In genomic region chr5:75348241-75348640, GRCh38 we compare ENCODE assay signal across 28 cellular contexts. TPM values are rescaled to one million over a fixed set of nuclear protein-coding genes. Genes with fewer than 3 reads are reported as not detected.
DNase-seq lines count a peak whose midpoint lies in the region; ATAC-seq, FAIRE-seq and TF ChIP-seq lines count a peak whose summit lies in the region.
"Had no signal": no experiment of that assay in that cellular context is flagged by ENCODE, and none has a peak within 500 bp of the region (broad histone marks: within the 10 kb centered on the region; RNA-seq: fewer than 3 reads in every experiment).

No MANE protein-coding gene starts in this region.

- dilution Hi-C loops in IMR-90 (cut with HindIII; ENCODE audit: low sequenced_read_pairs, unreplicated experiment) = no loop called here

- H2AK5ac ChIP-seq in IMR-90 (ENCODE audit: low read depth, low read length) = no peak overlapping the region
- H2AK5ac ChIP-seq in mesenchymal stem cell (ENCODE audit: low read length, severe bottlenecking) = no peak overlapping the region

- H3K79me1 ChIP-seq in IMR-90 (ENCODE audit: low read depth in 1 of 2, low read length in 2 of 2) (peaks cover 3 to 9% of the 10 kb centered on the region in 2 experiments; a peak in 2 of 4 replicates), mesenchymal stem cell (replicated peaks; ENCODE audit: low read length, poor library complexity, severe bottlenecking) (no peaks in the 10 kb centered on the region)

- H3K14ac ChIP-seq in IMR-90 (replicated peaks; ENCODE audit: low read depth, low read length) (no peak overlapping the region), mesenchymal stem cell (ENCODE audit: low read length in 2 of 2) (no peak overlapping the region)

- no peak overlapping the region for H3K27ac ChIP-seq in IMR-90 (ENCODE audit: insufficient read depth, low read length)
- H3K27ac ChIP-seq in mesenchymal stem cell (ENCODE audit: low read length, poor library complexity, severe bottlenecking) = peak overlapping the region; percentile 69
- H3K27ac ChIP-seq in right lobe of liver = no peak overlapping the region
- H3K27ac ChIP-seq: adrenal gland, GM23248, ovary, right atrium auricular region, SJCRH30, thoracic aorta, uterus had no signal

- WGBS in IMR-90 (ENCODE audit: extremely low coverage in 2 of 2, insufficient read length in 1 of 2), 2 experiments = no CpG with 5 or more reads among the region's 3 CpGs
- WGBS in mesenchymal stem cell = 93% methylated on average over 2 of the region's 3 CpGs
- WGBS in right lobe of liver (ENCODE audit: insufficient coverage, low coverage, low lambda C conversion rate, missing lambda C conversion rate) = 95% methylated on average over 3 of the region's 3 CpGs

- no peak overlapping the region for H3K56ac ChIP-seq in IMR-90 (ENCODE audit: extremely low read depth, insufficient read depth, low read length)

- H3K4me1 Mint-ChIP-seq in chondrocyte (ENCODE audit: low read depth) = peaks cover 9% of the 10 kb centered on the region

- CTCF ChIA-PET in IMR-90 (lab: Yijun Ruan, JAX) (no interaction called here), HEK293T (lab: Yijun Ruan, JAX) (no interaction called here)

- H3K4me3 ChIP-seq in IMR-90 (ENCODE audit: insufficient read depth, low read depth, low read length) = no peak overlapping the region
- H3K4me3 ChIP-seq in mesenchymal stem cell (ENCODE audit: insufficient read depth in 1 of 2, low read depth in 1 of 2, low read length in 2 of 2) = no peak overlapping the region
- H3K4me3 ChIP-seq in right lobe of liver = no peak overlapping the region
- H3K4me3 ChIP-seq: adrenal gland, GM23248, ovary, right atrium auricular region, SJCRH30, thoracic aorta, uterus had no signal

- H4K8ac ChIP-seq in IMR-90 (ENCODE audit: low read depth in 2 of 2, low read length in 2 of 2) = no peak overlapping the region
- no peak overlapping the region for H4K8ac ChIP-seq in mesenchymal stem cell (ENCODE audit: low read length)

- H3K23ac ChIP-seq in IMR-90 (ENCODE audit: low read depth, low read length) = no peak overlapping the region
- H3K23ac ChIP-seq in mesenchymal stem cell (ENCODE audit: low read length in 2 of 2) = no peak overlapping the region

- no peak for ATAC-seq in IMR-90 (ENCODE audit: low read depth)
- no peak for ATAC-seq in right lobe of liver
- ATAC-seq: left colon; naive thymus-derived CD8-positive, alpha-beta T cell; Panc1; stimulated activated naive CD8-positive, alpha-beta T cell treated with anti-CD3 and anti-CD28 coated beads, Interleukin-15, Interleukin-2, amounts not matched to agents 100 U/mL and 50 U/mL, for 24 hours had no signal

- H2AFZ ChIP-seq in IMR-90 (replicated peaks; ENCODE audit: low read length, poor library complexity) (no peak overlapping the region), mesenchymal stem cell (ENCODE audit: low read depth, low read length) (no peak overlapping the region)
- H2AFZ ChIP-seq: GM23248 had no signal

- no peak overlapping the region for H3K9ac ChIP-seq in IMR-90 (ENCODE audit: low read depth, low read length)
- H3K9ac ChIP-seq in mesenchymal stem cell (ENCODE audit: low read length) = no peak overlapping the region
- H3K9ac ChIP-seq: GM23248 had no signal

- H3K27me3 ChIP-seq in IMR-90 (ENCODE audit: control insufficient read depth, insufficient read depth, low read length) (no peaks in the 10 kb centered on the region), mesenchymal stem cell (ENCODE audit: control insufficient read depth in 1 of 2, insufficient read depth in 1 of 2, low read length in 2 of 2) (no peaks in the 10 kb centered on the region), right lobe of liver (no peaks in the 10 kb centered on the region)
- H3K27me3 ChIP-seq: adrenal gland, ovary, right atrium auricular region, SJCRH30, uterus had no signal

- H3K9me3 ChIP-seq in IMR-90 (ENCODE audit: control insufficient read depth, insufficient read depth, low read length) = no peaks in the 10 kb centered on the region
- H3K9me3 ChIP-seq in mesenchymal stem cell (ENCODE audit: control insufficient read depth, low read length) = no peaks in the 10 kb centered on the region
- no peaks in the 10 kb centered on the region for H3K9me3 ChIP-seq in right lobe of liver
- H3K9me3 ChIP-seq: adrenal gland, Caco-2, ovary, right atrium auricular region, SJCRH30, thoracic aorta, uterus had no signal

- H2BK20ac ChIP-seq in IMR-90 (ENCODE audit: low read depth, low read length) = 0 out of 2 replicates have a peak overlapping the region, but pooled peaks have one; percentile 35

- no peak for TF ChIP-seq RAD21 in IMR-90 (IDR thresholded peaks at IDR 0.05; ENCODE audit: low read length)

- H3K36me3 Mint-ChIP-seq in chondrocyte (ENCODE audit: low read depth) = peaks cover 45% of the 10 kb centered on the region

- in situ Hi-C loops in IMR-90 (cut with MboI; ENCODE audit: low sequenced_read_pairs) = no loop called here

- H2BK120ac ChIP-seq in IMR-90 (ENCODE audit: low read depth, low read length) = no peak overlapping the region
- no peak overlapping the region for H2BK120ac ChIP-seq in mesenchymal stem cell (ENCODE audit: low read depth, low read length)

- H4K91ac ChIP-seq in IMR-90 (ENCODE audit: insufficient read depth, low read depth, low read length) (no peak overlapping the region), mesenchymal stem cell (ENCODE audit: low read length) (no peak overlapping the region)

- no TSS peak for BruUV-seq in IMR-90 (replicated peaks; lab: Mats Ljungman, UMichigan)

- H3K4me3 Mint-ChIP-seq in chondrocyte (ENCODE audit: unreplicated experiment) = no peak overlapping the region
- H3K4me3 Mint-ChIP-seq: activated T-cell treated with anti-CD3 and anti-CD28 coated beads, Interleukin-2, amount 50 U/mL, for 24 hours; naive thymus-derived CD8-positive, alpha-beta T cell had no signal

- H3K4me1 ChIP-seq in IMR-90 (ENCODE audit: control insufficient read depth, insufficient read depth, low read length) (no peaks in the 10 kb centered on the region), mesenchymal stem cell (ENCODE audit: control insufficient read depth, insufficient read depth, low read depth, low read length) (peaks cover 2% of the 10 kb centered on the region), right lobe of liver (no peaks in the 10 kb centered on the region)
- H3K4me1 ChIP-seq: adrenal gland, Caco-2, right atrium auricular region, SJCRH30, uterus had no signal

- H2BK5ac ChIP-seq in IMR-90 (ENCODE audit: low read depth, low read length, poor library complexity, severe bottlenecking) = peak overlapping the region; percentile 19
- H2BK5ac ChIP-seq in mesenchymal stem cell (ENCODE audit: low read depth, low read length, poor library complexity, severe bottlenecking) = no peak overlapping the region

- POLR2A ChIA-PET in IMR-90 (lab: Charles Lee; ENCODE audit: unreplicated experiment) = no interaction called here
- POLR2A ChIA-PET in HEK293T (lab: Yijun Ruan, JAX) = no interaction called here

- no peak for TF ChIP-seq POLR2A in IMR-90 (IDR thresholded peaks at IDR 0.05; ENCODE audit: low read depth, low read length)
- TF ChIP-seq POLR2A in right lobe of liver (IDR thresholded peaks at IDR 0.05) = no peak

- no peaks in the 10 kb centered on the region for H4K20me1 ChIP-seq in IMR-90 (ENCODE audit: insufficient read depth, low read length)

- H3K9me3 Mint-ChIP-seq in chondrocyte (ENCODE audit: low read depth) = no peaks in the 10 kb centered on the region
- H3K9me3 Mint-ChIP-seq: activated T-cell treated with anti-CD3 and anti-CD28 coated beads, Interleukin-2, amount 50 U/mL, for 24 hours; naive thymus-derived CD8-positive, alpha-beta T cell had no signal

- H2BK12ac ChIP-seq in mesenchymal stem cell (ENCODE audit: low read length in 2 of 2) = no peak overlapping the region

- FAIRE-seq in frontal cortex (lab: Jason Lieb, UNC) = no peak
- FAIRE-seq: TTC549 had no signal

- H4K5ac ChIP-seq in IMR-90 (ENCODE audit: low read depth, low read length) = no peak overlapping the region

- H3K36me3 ChIP-seq in IMR-90 (ENCODE audit: control insufficient read depth, insufficient read depth, low read length) (peaks cover 17% of the 10 kb centered on the region), mesenchymal stem cell (ENCODE audit: control insufficient read depth in 1 of 2, insufficient read depth in 2 of 2, low read depth in 1 of 2, low read length in 2 of 2) (peaks cover 13 to 96% of the 10 kb centered on the region in 2 experiments), right lobe of liver (peaks cover 6 to 89% (median 29%) of the 10 kb centered on the region in 4 donors)
- H3K36me3 ChIP-seq: ovary, uterus had no signal

- H3K9me1 ChIP-seq in IMR-90 (ENCODE audit: insufficient read depth, low read length) = no peaks in the 10 kb centered on the region

- no peaks in the 10 kb centered on the region for H3K27me3 Mint-ChIP-seq in chondrocyte (ENCODE audit: low read depth)
- H3K27me3 Mint-ChIP-seq: activated T-cell treated with anti-CD3 and anti-CD28 coated beads, Interleukin-2, amount 50 U/mL, for 24 hours; naive thymus-derived CD8-positive, alpha-beta T cell had no signal

- intact Hi-C loops in IMR-90 (cut with micrococcal nuclease) = loop anchor here (2.0 to 10.0 kb wide), 2 partner anchors 35 to 237 kb away; no protein-coding TSS in a partner anchor
- intact Hi-C loops in right lobe of liver (cut with DNase I) = no loop called here

- H3K18ac ChIP-seq in IMR-90 (ENCODE audit: low read depth, low read length) (no peak overlapping the region), mesenchymal stem cell (ENCODE audit: low read depth in 1 of 2, low read length in 2 of 2) (no peak overlapping the region)

- DNase-seq in EL = peak; percentile 42
- DNase-seq in IMR-90 = peak; percentile 55
- DNase-seq in chondrocyte (ENCODE audit: low spot score) = no peak
- no peak for DNase-seq in mesenchymal stem cell
- DNase-seq in HEK293T (ENCODE audit: extremely low spot score) = no peak
- DNase-seq in hippocampal formation (lab: John Stamatoyannopoulos, UW) = no peak
- DNase-seq in frontal cortex (ENCODE audit: low spot score in 2 of 2) = no peak
- no peak for DNase-seq in right lobe of liver
- DNase-seq: activated CD4-positive, alpha-beta T cell treated with anti-CD3 and anti-CD28 coated beads for 1 hour; activated CD8-positive, alpha-beta memory T cell treated with anti-CD3 and anti-CD28 coated beads for 24 hours; activated T-cell treated with anti-CD3 and anti-CD28 coated beads, Interleukin-2, amount 50 U/mL, for 24 hours; adrenal gland; C1 segment of cervical spinal cord; Caco-2; GM23248; left colon; naive thymus-derived CD8-positive, alpha-beta T cell; NCI-H1092 treated with DMSO at 0.1 percent for 48 hours; NCI-H187 treated with DMSO at 0.1 percent for 48 hours; NCI-H526; ovary; SJCRH30; stimulated activated naive CD8-positive, alpha-beta T cell treated with anti-CD3 and anti-CD28 coated beads, Interleukin-15, Interleukin-2, amounts not matched to agents 100 U/mL and 50 U/mL, for 24 hours; uterus had no signal

- TF ChIP-seq CTCF in IMR-90 (conservative IDR thresholded peaks at IDR 0.05; ENCODE audit: low read depth, low read length) = no peak
- no peak for TF ChIP-seq CTCF in chondrocyte (IDR thresholded peaks at IDR 0.05)
- no peak for TF ChIP-seq CTCF in right lobe of liver (IDR thresholded peaks at IDR 0.05)

- H3K27ac Mint-ChIP-seq in chondrocyte (ENCODE audit: unreplicated experiment) = peak overlapping the region; percentile 76
- H3K27ac Mint-ChIP-seq: activated T-cell treated with anti-CD3 and anti-CD28 coated beads, Interleukin-2, amount 50 U/mL, for 24 hours had no signal

- H3K4ac ChIP-seq in IMR-90 (ENCODE audit: low read depth, low read length) = no peak overlapping the region
- H3K4ac ChIP-seq in mesenchymal stem cell (ENCODE audit: low read depth in 1 of 2, low read length in 2 of 2) = no peak overlapping the region

- H2AK9ac ChIP-seq in IMR-90 (replicated peaks; ENCODE audit: low read depth, low read length, poor library complexity) = no peak overlapping the region

- H2BK15ac ChIP-seq in IMR-90 (ENCODE audit: low read depth, low read length) (no peak overlapping the region), mesenchymal stem cell (ENCODE audit: low read depth, poor library complexity, severe bottlenecking) (no peak overlapping the region)

- no peak overlapping the region for H3K4me2 ChIP-seq in IMR-90 (ENCODE audit: low read depth, low read length)
- H3K4me2 ChIP-seq in mesenchymal stem cell (ENCODE audit: low read length, poor library complexity, severe bottlenecking) = no peak overlapping the region

RNA-seq across cellular contexts. Expression of gene HMGCR, which starts 11.2 kb away (rescaled TPM):
- 48.6 and 89.7 TPM in 2 replicates for total RNA-seq in IMR-90 (2012; rRNA removed)
- 18.1 and 23.3 TPM in 2 replicates for polyA plus RNA-seq in IMR-90 (2012; rRNA removed)
- 2.6 and 4.2 TPM in 2 replicates for polyA plus RNA-seq in IMR-90 (2012; cell fraction: cytosol; rRNA removed)
- polyA plus RNA-seq in IMR-90 (2012; cell fraction: nucleus; rRNA removed; ENCODE audit: low replicate concordance) = 13.9 and 63.4 TPM in 2 replicates
- total RNA-seq in chondrocyte = 63.2 to 75.9 TPM (median 73.1 TPM) in 3 replicates
- 97.7 TPM for polyA plus RNA-seq in mesenchymal stem cell (2013, experiment 1 of 2)
- polyA plus RNA-seq in mesenchymal stem cell (2013, experiment 2 of 2) = 98.7 TPM
- total RNA-seq in frontal cortex = 519 TPM
- 10 to 100 TPM in 5 of 6 experiments, 1 to 10 TPM in 1; 9.6 to 89.6 (median 22.2) TPM for total RNA-seq in right lobe of liver

Comparison
In these comparisons a context has a peak if more than half of its experiments do, and no peak if none do; other contexts are left out.
1. DNase-seq: peak in EL (single experiment) and IMR-90 (single experiment); none in chondrocyte (single experiment), mesenchymal stem cell (single experiment), HEK293T (single experiment), hippocampal formation (0 of 2), frontal cortex (0 of 2) and right lobe of liver (0 of 3).